In genomic region chr15:42273099-42273899, GRCh38 we compare ENCODE assay signal across 1 cellular context.
TF ChIP-seq lines count a peak whose summit lies in the region.

TSS of gene GANC (plus strand) at chr15:42273201. CDS start at chr15:42274482, 1,281 bp downstream.
TSS of gene TMEM87A (minus strand) at chr15:42273433. CDS start at chr15:42273398, 35 bp downstream.

TF ChIP-seq in HepG2, 621 proteins besides CTCF, POLR2A, EP300 and RAD21 (continued from another document and continues in another):
- TF ChIP-seq CREB3 (CRISPR knock-in tag; IDR thresholded peaks at IDR 0.05) = no peak
- TF ChIP-seq KMT2A (CRISPR knock-in tag; IDR thresholded peaks at IDR 0.05) = peak; percentile 75
- TF ChIP-seq USF2 (IDR thresholded peaks at IDR 0.05; ENCODE audit: low read depth, low read length) = no peak
- no peak for TF ChIP-seq USF2 (CRISPR knock-in tag; IDR thresholded peaks at IDR 0.05; ENCODE audit: borderline replicate concordance)
- TF ChIP-seq ZNF605 (CRISPR knock-in tag; IDR thresholded peaks at IDR 0.05) = peak; percentile 89
- TF ChIP-seq ZNF563 (CRISPR knock-in tag; IDR thresholded peaks at IDR 0.05) = 0 out of 2 replicates have a peak, but pooled peaks have one; percentile 15
- no peak for TF ChIP-seq NONO (IDR thresholded peaks at IDR 0.05)
- peak; percentile 60 for TF ChIP-seq NONO (CRISPR knock-in tag; conservative IDR thresholded peaks at IDR 0.05)
- TF ChIP-seq FOXC1 (CRISPR knock-in tag; IDR thresholded peaks at IDR 0.05; ENCODE audit: borderline replicate concordance) = peak; percentile 80; the same call in 1 of the 2 replicates
- 0 out of 2 replicates have a peak, but pooled peaks have one; percentile 14 for TF ChIP-seq ZNF800 (CRISPR knock-in tag; IDR thresholded peaks at IDR 0.05)
- TF ChIP-seq MIER2 (CRISPR knock-in tag; IDR thresholded peaks at IDR 0.05) = no peak; the same call in 1 of the 2 replicates
- 0 out of 2 replicates have a peak, but pooled peaks have one; percentile 39 for TF ChIP-seq ZNF292 (CRISPR knock-in tag; IDR thresholded peaks at IDR 0.05; ENCODE audit: borderline replicate concordance, low read depth)
- TF ChIP-seq YEATS2 (CRISPR knock-in tag; IDR thresholded peaks at IDR 0.05; ENCODE audit: borderline replicate concordance) = peak; percentile 95
- TF ChIP-seq RCOR2 (CRISPR knock-in tag; IDR thresholded peaks at IDR 0.05) = no peak
- TF ChIP-seq ZNF570 (CRISPR knock-in tag; IDR thresholded peaks at IDR 0.05; ENCODE audit: borderline replicate concordance) = no peak
- TF ChIP-seq ZNF773 (CRISPR knock-in tag; IDR thresholded peaks at IDR 0.05; ENCODE audit: borderline replicate concordance) = no peak
- no peak for TF ChIP-seq FOXO4 (CRISPR knock-in tag; conservative IDR thresholded peaks at IDR 0.05)
- peak; percentile 95 for TF ChIP-seq YY1 (IDR thresholded peaks at IDR 0.05; ENCODE audit: insufficient read depth, insufficient replicate concordance, low read depth, low read length)
- peak; percentile 83 for TF ChIP-seq ZHX2 (IDR thresholded peaks at IDR 0.05; ENCODE audit: low read depth)
- no peak for TF ChIP-seq ZHX2 (CRISPR knock-in tag; IDR thresholded peaks at IDR 0.05; ENCODE audit: borderline replicate concordance)
- TF ChIP-seq SNAPC2 (CRISPR knock-in tag; IDR thresholded peaks at IDR 0.05) = peak; percentile 95; the same call in 1 of the 2 replicates
- TF ChIP-seq ZUFSP (CRISPR knock-in tag; IDR thresholded peaks at IDR 0.05; ENCODE audit: borderline replicate concordance) = no peak
- TF ChIP-seq CEBPZ (IDR thresholded peaks at IDR 0.05; ENCODE audit: low read length) = no peak
- TF ChIP-seq JUN (CRISPR knock-in tag; IDR thresholded peaks at IDR 0.05) = 0 out of 2 replicates have a peak, but pooled peaks have one; percentile 73
- TF ChIP-seq THAP11 (CRISPR knock-in tag; IDR thresholded peaks at IDR 0.05) = peak; percentile 90
- no peak for TF ChIP-seq ZMYM3 (CRISPR knock-in tag; IDR thresholded peaks at IDR 0.05)
- TF ChIP-seq SPEN (CRISPR knock-in tag; IDR thresholded peaks at IDR 0.05; ENCODE audit: low read depth) = peak; percentile 83; the same call in 1 of the 2 replicates
- no peak for TF ChIP-seq ZKSCAN5 (CRISPR knock-in tag; IDR thresholded peaks at IDR 0.05)
- TF ChIP-seq SIN3A (IDR thresholded peaks at IDR 0.05; ENCODE audit: borderline replicate concordance, low read depth, low read length) = peak; percentile 24; the same call in 1 of the 2 replicates
- no peak for TF ChIP-seq ZNF30 (CRISPR knock-in tag; IDR thresholded peaks at IDR 0.05)
- TF ChIP-seq SSRP1 (CRISPR knock-in tag; IDR thresholded peaks at IDR 0.05) = 0 out of 2 replicates have a peak, but pooled peaks have one; percentile 63
- TF ChIP-seq ONECUT2 (CRISPR knock-in tag; IDR thresholded peaks at IDR 0.05) = no peak
- 0 out of 2 replicates have a peak, but pooled peaks have one; percentile 16 for TF ChIP-seq SP1 (IDR thresholded peaks at IDR 0.05)
- TF ChIP-seq SP1 (CRISPR knock-in tag; IDR thresholded peaks at IDR 0.05) = peak; percentile 74
- no peak for TF ChIP-seq ZBTB3 (CRISPR knock-in tag; IDR thresholded peaks at IDR 0.05; ENCODE audit: borderline replicate concordance, low read depth)
- peak; percentile 93 for TF ChIP-seq ELF1 (CRISPR knock-in tag; IDR thresholded peaks at IDR 0.05)
- no peak for TF ChIP-seq ZNF382 (CRISPR knock-in tag; IDR thresholded peaks at IDR 0.05; ENCODE audit: borderline replicate concordance)
- no peak for TF ChIP-seq PBX2 (CRISPR knock-in tag; IDR thresholded peaks at IDR 0.05)
- no peak for TF ChIP-seq KDM6A (CRISPR knock-in tag; IDR thresholded peaks at IDR 0.05; ENCODE audit: low read depth)
- TF ChIP-seq ZBTB20 (CRISPR knock-in tag; IDR thresholded peaks at IDR 0.05; ENCODE audit: borderline replicate concordance, low read depth) = peak; percentile 87; the same call in 1 of the 2 replicates
- TF ChIP-seq TRAFD1 (CRISPR knock-in tag; IDR thresholded peaks at IDR 0.05; ENCODE audit: borderline replicate concordance) = no peak
